8 cellular contexts compared by ENCODE assay signal in the genomic region with DNA sequence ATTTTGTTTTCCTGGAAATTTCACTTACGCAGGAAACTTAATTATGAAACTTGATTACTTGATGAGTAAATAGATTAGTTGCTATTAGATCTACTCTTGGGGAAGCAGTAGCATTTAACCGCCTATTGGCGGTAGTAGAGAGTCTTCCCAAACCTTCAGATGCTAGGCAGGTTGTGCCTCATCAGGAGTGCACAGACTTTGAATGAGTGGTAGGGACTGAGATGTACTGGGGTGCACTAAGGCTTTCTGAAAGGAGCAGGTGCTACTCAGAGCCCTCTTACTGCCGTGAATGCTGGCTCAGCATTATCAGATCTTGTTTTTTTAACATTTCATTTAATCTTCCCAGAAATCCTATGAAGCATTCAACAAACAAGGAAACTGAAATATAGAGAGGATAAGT. TPM values are rescaled to one million over a fixed set of nuclear protein-coding genes. Genes with fewer than 3 reads are reported as not detected.
DNase-seq lines count a peak whose midpoint lies in the region; ATAC-seq and TF ChIP-seq lines count a peak whose summit lies in the region.

No MANE protein-coding gene starts in this region.

- no peaks in the 10 kb centered on the region for H3K9me3 ChIP-seq in aorta (ENCODE audit: control insufficient read depth, low read length)

- ATAC-seq in activated T-cell treated with anti-CD3 and anti-CD28 coated beads, Interleukin-2, amount 50 U/mL, for 72 hours (replicated peaks in 1 of 2): peak; percentile 81 to 82
- ATAC-seq in aorta (ENCODE audit: low FRiP score): no peak

- H3K36me3 ChIP-seq in aorta (ENCODE audit: control insufficient read depth in 1 of 2, insufficient read depth in 2 of 2, low read length in 1 of 2): peaks cover 0 to 7% of the 10 kb centered on the region in 2 donors

- peaks cover 24% of the 10 kb centered on the region for H3K36me3 Mint-ChIP-seq in activated naive CD4-positive, alpha-beta T cell treated with anti-CD3 and anti-CD28 coated beads for 36 hours (ENCODE audit: low read depth)
- H3K36me3 Mint-ChIP-seq in activated T-cell treated with anti-CD3 and anti-CD28 coated beads, Interleukin-2, amount 50 U/mL, for 72 hours (ENCODE audit: insufficient read depth in 2 of 2): peaks cover 4 to 8% of the 10 kb centered on the region in 2 donors
- peaks cover 16% of the 10 kb centered on the region for H3K36me3 Mint-ChIP-seq in mesothelial cell of epicardium

- H3K27ac Mint-ChIP-seq in activated naive CD4-positive, alpha-beta T cell treated with anti-CD3 and anti-CD28 coated beads for 36 hours: no peak overlapping the region
- peak overlapping the region; percentile 77 for H3K27ac Mint-ChIP-seq in activated T-cell treated with anti-CD3 and anti-CD28 coated beads, Interleukin-2, amount 50 U/mL, for 72 hours
- H3K27ac Mint-ChIP-seq in mesothelial cell of epicardium: no peak overlapping the region

- intact Hi-C loops in activated naive CD4-positive, alpha-beta T cell treated with anti-CD3 and anti-CD28 coated beads for 36 hours (cut with micrococcal nuclease): no loop called here
- intact Hi-C loops in aorta (cut with DNase I): no loop called here

- no peaks in the 10 kb centered on the region for H3K27me3 Mint-ChIP-seq in activated naive CD4-positive, alpha-beta T cell treated with anti-CD3 and anti-CD28 coated beads for 36 hours (ENCODE audit: low read depth)
- no peaks in the 10 kb centered on the region for H3K27me3 Mint-ChIP-seq in activated T-cell treated with anti-CD3 and anti-CD28 coated beads, Interleukin-2, amount 50 U/mL, for 72 hours (ENCODE audit: low read depth)
- no peaks in the 10 kb centered on the region for H3K27me3 Mint-ChIP-seq in mesothelial cell of epicardium (ENCODE audit: low read depth)

- H3K4me1 Mint-ChIP-seq in activated naive CD4-positive, alpha-beta T cell treated with anti-CD3 and anti-CD28 coated beads for 36 hours (ENCODE audit: low read depth): peaks cover 10% of the 10 kb centered on the region
- H3K4me1 Mint-ChIP-seq in activated T-cell treated with anti-CD3 and anti-CD28 coated beads, Interleukin-2, amount 50 U/mL, for 72 hours (ENCODE audit: low read depth): peaks cover 5% of the 10 kb centered on the region
- no peaks in the 10 kb centered on the region for H3K4me1 Mint-ChIP-seq in mesothelial cell of epicardium

- no peaks in the 10 kb centered on the region for H3K27me3 ChIP-seq in aorta (ENCODE audit: control insufficient read depth in 1 of 2, insufficient read depth in 2 of 2, low read length in 1 of 2)

- H3K27ac ChIP-seq in aorta (ENCODE audit: low read depth in 1 of 2, low read length in 2 of 2): no peak overlapping the region

- no peaks in the 10 kb centered on the region for H3K4me1 ChIP-seq in aorta (ENCODE audit: control insufficient read depth in 1 of 2, insufficient read depth in 2 of 2, low read length in 2 of 2)

- no peaks in the 10 kb centered on the region for H3K9me3 Mint-ChIP-seq in activated naive CD4-positive, alpha-beta T cell treated with anti-CD3 and anti-CD28 coated beads for 36 hours
- no peaks in the 10 kb centered on the region for H3K9me3 Mint-ChIP-seq in activated T-cell treated with anti-CD3 and anti-CD28 coated beads, Interleukin-2, amount 50 U/mL, for 72 hours
- no peaks in the 10 kb centered on the region for H3K9me3 Mint-ChIP-seq in mesothelial cell of epicardium

- no peak for TF ChIP-seq CTCF in mesothelial cell of epicardium (IDR thresholded peaks at IDR 0.05; ENCODE audit: unreplicated experiment)

- H3K4me3 Mint-ChIP-seq in activated naive CD4-positive, alpha-beta T cell treated with anti-CD3 and anti-CD28 coated beads for 36 hours: no peak overlapping the region
- no peak overlapping the region for H3K4me3 Mint-ChIP-seq in activated T-cell treated with anti-CD3 and anti-CD28 coated beads, Interleukin-2, amount 50 U/mL, for 72 hours
- no peak overlapping the region for H3K4me3 Mint-ChIP-seq in mesothelial cell of epicardium

- H3K4me3 ChIP-seq in aorta (ENCODE audit: low read length in 2 of 2): no peak overlapping the region

- WGBS in aorta, 2 donors: 69 to 72% methylated on average over 4 of the region's 4 CpGs

- DNase-seq in activated naive CD4-positive, alpha-beta T cell treated with anti-CD3 and anti-CD28 coated beads for 36 hours: peak; percentile 40
- DNase-seq in activated naive CD4-positive, alpha-beta T cell (lab: John Stamatoyannopoulos, UW): no peak
- DNase-seq in Kasumi-1 (lab: John Stamatoyannopoulos, UW) (peak; percentile 77 to 80), kidney tubule cell (ENCODE audit: low spot score) (peak; percentile 45), aorta (no peak), mesothelial cell of epicardium (ENCODE audit: low spot score in 2 of 2, unreplicated experiment in 2 of 2) (no peak)
- no peak for DNase-seq in activated T-cell treated with anti-CD3 and anti-CD28 coated beads, Interleukin-2, amount 50 U/mL, for 72 hours
- no peak for DNase-seq in effector CD4-positive, alpha-beta T cell

- CTCF ChIA-PET in activated naive CD4-positive, alpha-beta T cell treated with anti-CD3 and anti-CD28 coated beads for 36 hours (lab: Charles Lee): interaction anchor here (0.5 to 10.3 kb wide), 5 partner anchors 11 to 504 kb away, joined by 3 to 121 read pairs (median 7); a partner anchor contains a TSS

RNA-seq across cellular contexts. Expression of a gene that starts 7.7 kb away (rescaled TPM):
- total RNA-seq in activated naive CD4-positive, alpha-beta T cell treated with anti-CD3 and anti-CD28 coated beads for 36 hours: 10 to 100 TPM; 33.1 to 35.3 TPM
- 10 to 100 TPM; 29.4 to 37.9 TPM for total RNA-seq in activated T-cell treated with anti-CD3 and anti-CD28 coated beads, Interleukin-2, amount 50 U/mL, for 72 hours
- total RNA-seq in aorta (10 to 100 TPM; 22.1 to 24.5 TPM), mesothelial cell of epicardium (27.5 to 30.8 TPM (median 29.7 TPM) in 3 replicates)
- polyA plus RNA-seq in aorta: 10 to 100 TPM in 1 of 2 donors, 1 to 10 TPM in 1; 9.8 to 11.5 TPM

RNA-seq across cellular contexts. Expression of a gene that starts 7.8 kb away (rescaled TPM):
- 10 to 100 TPM; 56.8 to 59.2 TPM for total RNA-seq in activated naive CD4-positive, alpha-beta T cell treated with anti-CD3 and anti-CD28 coated beads for 36 hours
- 10 to 100 TPM; 44.5 to 68.0 TPM for total RNA-seq in activated T-cell treated with anti-CD3 and anti-CD28 coated beads, Interleukin-2, amount 50 U/mL, for 72 hours
- total RNA-seq in aorta: 10 to 100 TPM; 13.0 to 14.1 TPM
- polyA plus RNA-seq in aorta: 10 to 100 TPM; 19.7 to 43.1 TPM
- 22.3 to 25.3 TPM (median 23.5 TPM) in 3 replicates for total RNA-seq in mesothelial cell of epicardium

RNA-seq across cellular contexts. Expression of a gene that starts 15.6 kb away (rescaled TPM):
- total RNA-seq in activated naive CD4-positive, alpha-beta T cell treated with anti-CD3 and anti-CD28 coated beads for 36 hours: 100 to 1,000 TPM; 164 to 171 TPM
- 100 to 1,000 TPM; 158 to 165 TPM for total RNA-seq in activated T-cell treated with anti-CD3 and anti-CD28 coated beads, Interleukin-2, amount 50 U/mL, for 72 hours
- 10 to 100 TPM; 91.2 to 96.6 TPM for total RNA-seq in aorta
- 10 to 100 TPM; 77.5 to 95.8 TPM for polyA plus RNA-seq in aorta
- total RNA-seq in mesothelial cell of epicardium: 197 to 203 TPM (median 199 TPM) in 3 replicates

RNA-seq across cellular contexts. Expression of a gene that starts 16.1 kb away (rescaled TPM):
- 100 to 1,000 TPM; 536 to 540 TPM for total RNA-seq in activated naive CD4-positive, alpha-beta T cell treated with anti-CD3 and anti-CD28 coated beads for 36 hours
- total RNA-seq in activated T-cell treated with anti-CD3 and anti-CD28 coated beads, Interleukin-2, amount 50 U/mL, for 72 hours: 100 to 1,000 TPM; 282 to 295 TPM
- total RNA-seq in aorta: 100 to 1,000 TPM; 176 to 246 TPM
- polyA plus RNA-seq in aorta: 100 to 1,000 TPM; 355 to 498 TPM
- 229 to 242 TPM (median 230 TPM) in 3 replicates for total RNA-seq in mesothelial cell of epicardium

RNA-seq across cellular contexts. Expression of a gene that starts 41.9 kb away (rescaled TPM):
- 10 to 100 TPM; 93.4 to 93.5 TPM for total RNA-seq in activated naive CD4-positive, alpha-beta T cell treated with anti-CD3 and anti-CD28 coated beads for 36 hours
- 100 to 1,000 TPM; 115 to 119 TPM for total RNA-seq in activated T-cell treated with anti-CD3 and anti-CD28 coated beads, Interleukin-2, amount 50 U/mL, for 72 hours
- 100 to 1,000 TPM; 236 to 262 TPM for total RNA-seq in aorta
- polyA plus RNA-seq in aorta: 100 to 1,000 TPM; 287 to 686 TPM
- total RNA-seq in mesothelial cell of epicardium: 249 to 260 TPM (median 258 TPM) in 3 replicates

Comparison
In these comparisons a context has a peak if more than half of its experiments do, and no peak if none do; other contexts are left out.
1. DNase-seq: peak in activated naive CD4-positive, alpha-beta T cell treated with anti-CD3 and anti-CD28 coated beads for 36 hours (single experiment), Kasumi-1 (2 of 2) and kidney tubule cell (single experiment); none in activated naive CD4-positive, alpha-beta T cell (0 of 4), activated T-cell treated with anti-CD3 and anti-CD28 coated beads, Interleukin-2, amount 50 U/mL, for 72 hours (0 of 2), aorta (0 of 2), effector CD4-positive, alpha-beta T cell (single experiment) and mesothelial cell of epicardium (0 of 2).